Comparison of ENCODE assay signal across 8 cellular contexts in the genomic region with DNA sequence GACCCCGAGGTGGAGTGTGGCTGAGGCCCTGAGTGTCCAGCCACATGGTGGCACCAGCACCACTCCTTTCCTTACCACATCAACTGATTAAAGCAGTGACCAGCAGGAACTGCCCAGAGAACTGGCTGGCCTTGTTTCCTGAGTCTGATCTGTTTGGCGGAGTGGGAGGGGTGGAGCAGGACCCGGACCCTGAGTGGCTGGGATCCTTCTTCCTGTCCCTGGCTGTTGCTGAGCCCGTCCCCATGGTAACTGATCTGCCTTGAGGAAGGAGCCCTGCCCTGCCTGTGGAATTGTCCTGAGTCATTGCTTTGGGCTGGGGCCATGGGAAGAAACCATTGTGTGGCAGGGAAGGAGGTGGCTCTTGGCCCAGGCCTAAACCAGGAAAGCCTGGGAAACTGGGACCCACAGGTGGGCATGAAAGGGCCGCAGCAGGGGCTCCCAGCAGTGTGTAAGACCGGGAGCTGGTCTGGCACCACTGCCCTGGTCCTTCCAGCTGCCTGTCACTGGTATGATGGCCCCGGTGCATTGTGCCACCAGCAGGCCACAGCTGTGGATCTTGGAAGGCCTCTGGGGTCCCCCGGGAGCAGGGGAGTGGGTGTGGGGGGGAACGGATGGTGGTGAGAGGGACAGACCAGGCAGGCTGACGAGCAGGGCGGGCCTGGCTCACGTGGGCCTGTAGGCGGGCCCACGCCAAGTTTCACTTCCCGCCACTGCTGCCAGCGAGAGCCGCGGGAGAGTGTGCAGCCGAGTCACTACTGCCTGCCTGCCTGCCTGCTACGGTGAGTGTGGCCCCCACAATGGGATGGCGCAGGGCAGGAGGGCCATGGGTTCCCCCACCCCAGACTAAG. TPM values are rescaled to one million over a fixed set of nuclear protein-coding genes. Genes with fewer than 3 reads are reported as not detected.
DNase-seq lines count a peak whose midpoint lies in the region; ATAC-seq and TF ChIP-seq lines count a peak whose summit lies in the region.

No MANE protein-coding gene starts in this region.

- H3K9me3 ChIP-seq in neural progenitor cell (ENCODE audit: low read depth), result no peaks in the 10 kb centered on the region
- H3K9me3 ChIP-seq in subcutaneous abdominal adipose tissue (ENCODE audit: control insufficient read depth in 5 of 5, low read length in 5 of 5), result no peaks in the 10 kb centered on the region

- H3K79me2 ChIP-seq in neural progenitor cell (ENCODE audit: low read depth), result peaks cover 8% of the 10 kb centered on the region

- peaks cover 25% of the 10 kb centered on the region for H3F3A ChIP-seq in neural progenitor cell (ENCODE audit: low read depth)

- H3K4me2 ChIP-seq in neural progenitor cell, result peak overlapping the region; percentile 9

- H3K9me3 Mint-ChIP-seq in activated naive CD4-positive, alpha-beta T cell treated with anti-CD3 and anti-CD28 coated beads for 36 hours, result no peaks in the 10 kb centered on the region
- no peaks in the 10 kb centered on the region for H3K9me3 Mint-ChIP-seq in neural progenitor cell

- H3K27me3 ChIP-seq in neural progenitor cell (no peaks in the 10 kb centered on the region), subcutaneous abdominal adipose tissue (ENCODE audit: control insufficient read depth in 5 of 5, insufficient read depth in 4 of 5, low read length in 5 of 5) (peaks cover 0 to 5% (median 0%) of the 10 kb centered on the region in 5 donors)

- H4K20me1 ChIP-seq in neural progenitor cell (ENCODE audit: low read depth), result no peaks in the 10 kb centered on the region

- peak overlapping the region; percentile 94 for H3K27ac Mint-ChIP-seq in activated naive CD4-positive, alpha-beta T cell treated with anti-CD3 and anti-CD28 coated beads for 36 hours
- H3K27ac Mint-ChIP-seq in neural progenitor cell, result peak overlapping the region; percentile 96

- CTCF ChIA-PET in activated naive CD4-positive, alpha-beta T cell treated with anti-CD3 and anti-CD28 coated beads for 36 hours (lab: Charles Lee), result interaction anchor here (1.0 to 1.7 kb wide), 2 partner anchors 84 to 92 kb away, joined by 3 to 4 read pairs; no protein-coding TSS in a partner anchor

- peak; percentile 75 for ATAC-seq in GM21619 (IDR thresholded peaks at IDR 0.05; ENCODE audit: unreplicated experiment)

- no peaks in the 10 kb centered on the region for H3K36me3 ChIP-seq in neural progenitor cell
- H3K36me3 ChIP-seq in subcutaneous abdominal adipose tissue (ENCODE audit: control insufficient read depth in 5 of 5, insufficient read depth in 5 of 5, low read length in 5 of 5), result peaks cover 0 to 68% (median 40%) of the 10 kb centered on the region in 5 donors

- TF ChIP-seq CTCF in neural progenitor cell (IDR thresholded peaks at IDR 0.05), result peak; percentile 77

- peak overlapping the region; percentile 93 for H3K4me3 Mint-ChIP-seq in activated naive CD4-positive, alpha-beta T cell treated with anti-CD3 and anti-CD28 coated beads for 36 hours
- H3K4me3 Mint-ChIP-seq in neural progenitor cell, result peak overlapping the region; percentile 72

- H3K27ac ChIP-seq in neural progenitor cell (peak overlapping the region; percentile 88), subcutaneous abdominal adipose tissue (ENCODE audit: low read depth, low read length) (peak overlapping the region; percentile 99)

- intact Hi-C loops in activated naive CD4-positive, alpha-beta T cell treated with anti-CD3 and anti-CD28 coated beads for 36 hours (cut with micrococcal nuclease), result loop anchor here (1.0 kb wide), 2 partner anchors 42 to 83 kb away; no protein-coding TSS in a partner anchor

- no peak overlapping the region for H2AFZ ChIP-seq in neural progenitor cell (replicated peaks)

- H3K9ac ChIP-seq in neural progenitor cell (no peak overlapping the region), subcutaneous abdominal adipose tissue (ENCODE audit: low read length in 5 of 5) (peak overlapping the region; percentile 86 to 96 (median 90))

- no peak overlapping the region for H3K4me3 ChIP-seq in neural progenitor cell
- peak overlapping the region; percentile 75 to 86 (median 78) for H3K4me3 ChIP-seq in subcutaneous abdominal adipose tissue (ENCODE audit: low read depth in 1 of 5, low read length in 5 of 5)

- DNase-seq in DMS79 treated with DMSO at 0.1 percent for 48 hours (lab: John Stamatoyannopoulos, UW) (peak; percentile 66), KBM-7 (peak; percentile 65), SIG-M5 treated with dmso at 0.1 percent for 504 hours (lab: John Stamatoyannopoulos, UW; ENCODE audit: unreplicated experiment) (peak; percentile 93), foreskin melanocyte (peak; percentile 100), neural progenitor cell (ENCODE audit: low spot score) (peak; percentile 99)
- DNase-seq in activated naive CD4-positive, alpha-beta T cell treated with anti-CD3 and anti-CD28 coated beads for 36 hours, result peak; percentile 89

- in situ Hi-C loops in KBM-7 (cut with MboI; ENCODE audit: low pct_unique_long_range_greater_than_20kb, low sequenced_read_pairs), result no loop called here

- peaks cover 42% of the 10 kb centered on the region for H3K36me3 Mint-ChIP-seq in activated naive CD4-positive, alpha-beta T cell treated with anti-CD3 and anti-CD28 coated beads for 36 hours (ENCODE audit: low read depth)
- H3K36me3 Mint-ChIP-seq in neural progenitor cell, result peaks cover 16% of the 10 kb centered on the region

- no peaks in the 10 kb centered on the region for H3K27me3 Mint-ChIP-seq in activated naive CD4-positive, alpha-beta T cell treated with anti-CD3 and anti-CD28 coated beads for 36 hours (ENCODE audit: low read depth)
- H3K27me3 Mint-ChIP-seq in neural progenitor cell (ENCODE audit: insufficient read depth, low read depth), result peaks cover 7% of the 10 kb centered on the region

- H3K4me1 ChIP-seq in neural progenitor cell (peaks cover 13% of the 10 kb centered on the region), subcutaneous abdominal adipose tissue (ENCODE audit: control insufficient read depth in 5 of 5, insufficient read depth in 5 of 5, low read length in 5 of 5) (peaks cover 26 to 60% (median 59%) of the 10 kb centered on the region in 5 donors)

- peaks cover 47% of the 10 kb centered on the region for H3K4me1 Mint-ChIP-seq in activated naive CD4-positive, alpha-beta T cell treated with anti-CD3 and anti-CD28 coated beads for 36 hours (ENCODE audit: low read depth)
- peaks cover 35% of the 10 kb centered on the region for H3K4me1 Mint-ChIP-seq in neural progenitor cell

RNA-seq across cellular contexts. Expression of a gene that starts 19.2 kb away (rescaled TPM):
- 10 to 100 TPM in 1 of 2 experiments, 1 to 10 TPM in 1; 8.9 to 10.0 TPM for total RNA-seq in activated naive CD4-positive, alpha-beta T cell treated with anti-CD3 and anti-CD28 coated beads for 36 hours
- total RNA-seq in neural progenitor cell (ENCODE audit: low replicate concordance), result 8.3 and 11.8 TPM in 2 replicates

RNA-seq across cellular contexts. Expression of a gene that starts 25.7 kb away (rescaled TPM):
- total RNA-seq in activated naive CD4-positive, alpha-beta T cell treated with anti-CD3 and anti-CD28 coated beads for 36 hours, result 100 to 1,000 TPM; 319 to 353 TPM
- total RNA-seq in neural progenitor cell (ENCODE audit: low replicate concordance), result 472 and 510 TPM in 2 replicates

RNA-seq across cellular contexts. Expression of a gene that starts 25.8 kb away (rescaled TPM):
- 10 to 100 TPM; 16.4 to 17.4 TPM for total RNA-seq in activated naive CD4-positive, alpha-beta T cell treated with anti-CD3 and anti-CD28 coated beads for 36 hours
- 13.9 and 22.0 TPM in 2 replicates for total RNA-seq in neural progenitor cell (ENCODE audit: low replicate concordance)

RNA-seq across cellular contexts. Expression of a gene that starts 35.9 kb away (rescaled TPM):
- 1 to 10 TPM; 1.5 to 2.0 TPM for total RNA-seq in activated naive CD4-positive, alpha-beta T cell treated with anti-CD3 and anti-CD28 coated beads for 36 hours
- total RNA-seq in neural progenitor cell (ENCODE audit: low replicate concordance), result 53.6 and 142 TPM in 2 replicates

RNA-seq across cellular contexts. Expression of a gene that starts 38.2 kb away (rescaled TPM):
- 10 to 100 TPM; 85.7 to 90.3 TPM for total RNA-seq in activated naive CD4-positive, alpha-beta T cell treated with anti-CD3 and anti-CD28 coated beads for 36 hours
- total RNA-seq in neural progenitor cell (ENCODE audit: low replicate concordance), result 54.8 and 133 TPM in 2 replicates
